17 cellular contexts compared by ENCODE assay signal in the genomic region with DNA sequence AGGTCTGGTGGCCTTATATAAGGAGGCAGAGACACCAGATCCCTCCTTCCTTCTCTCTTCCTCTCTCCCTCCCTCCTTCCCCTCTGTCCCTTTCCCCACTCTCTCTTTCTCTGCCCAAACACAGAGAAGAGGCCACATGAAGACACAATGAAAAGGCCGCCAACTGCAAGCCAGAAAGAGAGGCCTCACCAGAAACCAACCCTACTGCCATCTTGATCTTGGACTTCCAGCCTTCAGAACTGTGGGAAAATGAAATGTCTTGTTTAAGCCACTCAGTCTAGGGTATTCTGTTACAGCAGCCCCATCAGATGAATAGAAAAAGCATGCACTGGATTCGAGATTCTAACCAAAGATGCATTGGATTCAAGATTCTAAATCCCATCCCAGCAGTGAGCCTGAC.
DNase-seq lines count a peak whose midpoint lies in the region; ATAC-seq and TF ChIP-seq lines count a peak whose summit lies in the region.
"Had no signal": no experiment of that assay in that cellular context is flagged by ENCODE, and none has a peak within 500 bp of the region (broad histone marks: within the 10 kb centered on the region; RNA-seq: fewer than 3 reads in every experiment).

No MANE protein-coding gene starts in this region.

- H3K9me3 ChIP-seq in HEK293 (ENCODE audit: control insufficient read depth, insufficient read depth, low read depth, low read length) (no peaks in the 10 kb centered on the region), smooth muscle cell (replicated peaks; ENCODE audit: low read depth) (no peaks in the 10 kb centered on the region)
- H3K9me3 ChIP-seq: Caco-2 had no signal

- intact Hi-C loops in MCF 10A (cut with micrococcal nuclease), result no loop called here

- no peak overlapping the region for H3K27ac ChIP-seq in HEK293 (ENCODE audit: extremely low read depth, low read depth, low read length)
- H3K27ac ChIP-seq in smooth muscle cell (ENCODE audit: low read depth), result peak overlapping the region; percentile 76

- CTCF ChIA-PET in HEK293 (lab: Yijun Ruan, JAX) (no interaction called here), MCF 10A (lab: Yijun Ruan, JAX) (no interaction called here)

- H3K4me1 ChIP-seq in HEK293 (ENCODE audit: control insufficient read depth, insufficient read depth, low read length) (peaks cover 11% of the 10 kb centered on the region), smooth muscle cell (ENCODE audit: low read depth) (peaks cover 15% of the 10 kb centered on the region)

- H3K27me3 Mint-ChIP-seq in activated T-cell treated with anti-CD3 and anti-CD28 coated beads, Interleukin-2, amount 50 U/mL, for 24 hours, result no peaks in the 10 kb centered on the region
- H3K27me3 Mint-ChIP-seq in central memory CD8-positive, alpha-beta T cell, result no peaks in the 10 kb centered on the region
- no peaks in the 10 kb centered on the region for H3K27me3 Mint-ChIP-seq in MCF 10A (ENCODE audit: insufficient read depth, unreplicated experiment)

- H3K9me3 Mint-ChIP-seq in activated T-cell treated with anti-CD3 and anti-CD28 coated beads, Interleukin-2, amount 50 U/mL, for 24 hours, result peaks cover 7% of the 10 kb centered on the region
- no peaks in the 10 kb centered on the region for H3K9me3 Mint-ChIP-seq in central memory CD8-positive, alpha-beta T cell
- H3K9me3 Mint-ChIP-seq in MCF 10A (ENCODE audit: unreplicated experiment), result no peaks in the 10 kb centered on the region

- no peak for TF ChIP-seq CTCF in HEK293 (tag by site-specific recombination; IDR thresholded peaks at IDR 0.05)
- TF ChIP-seq CTCF in smooth muscle cell (IDR thresholded peaks at IDR 0.05; ENCODE audit: borderline replicate concordance, insufficient read depth, poor library complexity, severe bottlenecking), result no peak
- no peak for TF ChIP-seq CTCF in MCF 10A (IDR thresholded peaks at IDR 0.05; ENCODE audit: unreplicated experiment)

- H3F3A ChIP-seq in smooth muscle cell (ENCODE audit: low read depth), result no peaks in the 10 kb centered on the region

- no peak for DNase-seq in activated T-cell treated with anti-CD3 and anti-CD28 coated beads, Interleukin-2, amount 50 U/mL, for 24 hours
- DNase-seq in activated T-cell treated with anti-CD3 and anti-CD28 coated beads for 4 hours, result no peak
- no peak for DNase-seq in central memory CD8-positive, alpha-beta T cell (ENCODE audit: low spot score in 2 of 2)
- no peak for DNase-seq in smooth muscle cell (lab: John Stamatoyannopoulos, UW; ENCODE audit: unreplicated experiment)
- DNase-seq in NCI-H1105 (lab: John Stamatoyannopoulos, UW), result no peak
- DNase-seq in MCF 10A (ENCODE audit: unreplicated experiment), result no peak
- DNase-seq: Caco-2, DMS153, GOT3, KBM-7, NCI-H1092 treated with DMSO at 0.1 percent for 48 hours, NCI-H1694, NCI-H226, NCI-H524 treated with DMSO at 0.1 percent for 48 hours had no signal

- H3K4me1 Mint-ChIP-seq in activated T-cell treated with anti-CD3 and anti-CD28 coated beads, Interleukin-2, amount 50 U/mL, for 24 hours (ENCODE audit: low read depth), result peaks cover 62% of the 10 kb centered on the region
- H3K4me1 Mint-ChIP-seq in central memory CD8-positive, alpha-beta T cell, result peaks cover 41% of the 10 kb centered on the region
- H3K4me1 Mint-ChIP-seq in MCF 10A (ENCODE audit: insufficient read depth, unreplicated experiment), result peaks cover 33% of the 10 kb centered on the region

- peaks cover 15% of the 10 kb centered on the region for H3K36me3 Mint-ChIP-seq in activated T-cell treated with anti-CD3 and anti-CD28 coated beads, Interleukin-2, amount 50 U/mL, for 24 hours (ENCODE audit: low read depth)
- H3K36me3 Mint-ChIP-seq in central memory CD8-positive, alpha-beta T cell (ENCODE audit: insufficient read depth), result peaks cover 21% of the 10 kb centered on the region
- no peaks in the 10 kb centered on the region for H3K36me3 Mint-ChIP-seq in MCF 10A (ENCODE audit: insufficient read depth, unreplicated experiment)

- H3K4me2 ChIP-seq in smooth muscle cell, result no peak overlapping the region

- no peaks in the 10 kb centered on the region for H3K27me3 ChIP-seq in smooth muscle cell (ENCODE audit: low read depth)

- H3K4me3 Mint-ChIP-seq in activated T-cell treated with anti-CD3 and anti-CD28 coated beads, Interleukin-2, amount 50 U/mL, for 24 hours, result no peak overlapping the region
- no peak overlapping the region for H3K4me3 Mint-ChIP-seq in central memory CD8-positive, alpha-beta T cell
- no peak overlapping the region for H3K4me3 Mint-ChIP-seq in MCF 10A (ENCODE audit: unreplicated experiment)

- H3K36me3 ChIP-seq in HEK293 (ENCODE audit: control insufficient read depth in 2 of 2, insufficient read depth in 1 of 2, low read length in 2 of 2) (no peaks in the 10 kb centered on the region), smooth muscle cell (ENCODE audit: low read depth) (no peaks in the 10 kb centered on the region)

- 94% methylated on average over 2 of the region's 2 CpGs for WGBS in smooth muscle cell (ENCODE audit: low lambda C conversion rate)

- peaks cover 13% of the 10 kb centered on the region for H4K20me1 ChIP-seq in smooth muscle cell (ENCODE audit: low read depth)

- no peak overlapping the region for H2AFZ ChIP-seq in smooth muscle cell (ENCODE audit: low read depth)

- no peaks in the 10 kb centered on the region for H3K79me2 ChIP-seq in smooth muscle cell (ENCODE audit: low read depth)

- POLR2A ChIA-PET in HEK293 (lab: Yijun Ruan, JAX) (no interaction called here), MCF 10A (lab: Yijun Ruan, JAX) (no interaction called here)

- H3K4me3 ChIP-seq in HEK293 (ENCODE audit: low read depth, low read length) (no peak overlapping the region), smooth muscle cell (no peak overlapping the region)

- BruUV-seq in MCF 10A (replicated peaks; lab: Mats Ljungman, UMichigan), result no TSS peak

- peak overlapping the region; percentile 57 for H3K27ac Mint-ChIP-seq in activated T-cell treated with anti-CD3 and anti-CD28 coated beads, Interleukin-2, amount 50 U/mL, for 24 hours
- peak overlapping the region; percentile 98 for H3K27ac Mint-ChIP-seq in central memory CD8-positive, alpha-beta T cell (ENCODE audit: low read depth)
- H3K27ac Mint-ChIP-seq in MCF 10A (ENCODE audit: low read depth, unreplicated experiment), result no peak overlapping the region

- no peak for ATAC-seq in central memory CD8-positive, alpha-beta T cell (replicated peaks; ENCODE audit: extremely low read depth, poor library complexity, severe bottlenecking)
- ATAC-seq in GM21526 (IDR thresholded peaks at IDR 0.05; ENCODE audit: low FRiP score, unreplicated experiment), result no peak
- ATAC-seq: Panc1 had no signal

- no peak overlapping the region for H3K9ac ChIP-seq in smooth muscle cell (ENCODE audit: low read depth)

TF ChIP-seq in HEK293, 187 proteins besides CTCF, POLR2A, EP300 and RAD21:
- peak; percentile 98 for TF ChIP-seq ZNF548 (tag by site-specific recombination; IDR thresholded peaks at IDR 0.05)
- TF ChIP-seq ZFP37 (tag by site-specific recombination; IDR thresholded peaks at IDR 0.05), result no peak
- TF ChIP-seq, protein P1, sequence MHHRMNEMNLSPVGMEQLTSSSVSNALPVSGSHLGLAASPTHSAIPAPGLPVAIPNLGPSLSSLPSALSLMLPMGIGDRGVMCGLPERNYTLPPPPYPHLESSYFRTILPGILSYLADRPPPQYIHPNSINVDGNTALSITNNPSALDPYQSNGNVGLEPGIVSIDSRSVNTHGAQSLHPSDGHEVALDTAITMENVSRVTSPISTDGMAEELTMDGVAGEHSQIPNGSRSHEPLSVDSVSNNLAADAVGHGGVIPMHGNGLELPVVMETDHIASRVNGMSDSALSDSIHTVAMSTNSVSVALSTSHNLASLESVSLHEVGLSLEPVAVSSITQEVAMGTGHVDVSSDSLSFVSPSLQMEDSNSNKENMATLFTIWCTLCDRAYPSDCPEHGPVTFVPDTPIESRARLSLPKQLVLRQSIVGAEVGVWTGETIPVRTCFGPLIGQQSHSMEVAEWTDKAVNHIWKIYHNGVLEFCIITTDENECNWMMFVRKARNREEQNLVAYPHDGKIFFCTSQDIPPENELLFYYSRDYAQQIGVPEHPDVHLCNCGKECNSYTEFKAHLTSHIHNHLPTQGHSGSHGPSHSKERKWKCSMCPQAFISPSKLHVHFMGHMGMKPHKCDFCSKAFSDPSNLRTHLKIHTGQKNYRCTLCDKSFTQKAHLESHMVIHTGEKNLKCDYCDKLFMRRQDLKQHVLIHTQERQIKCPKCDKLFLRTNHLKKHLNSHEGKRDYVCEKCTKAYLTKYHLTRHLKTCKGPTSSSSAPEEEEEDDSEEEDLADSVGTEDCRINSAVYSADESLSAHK (tag by site-specific recombination; IDR thresholded peaks at IDR 0.05), result no peak
- no peak for TF ChIP-seq ZNF221 (tag by site-specific recombination; IDR thresholded peaks at IDR 0.05; ENCODE audit: borderline replicate concordance)
- TF ChIP-seq, protein P2, sequence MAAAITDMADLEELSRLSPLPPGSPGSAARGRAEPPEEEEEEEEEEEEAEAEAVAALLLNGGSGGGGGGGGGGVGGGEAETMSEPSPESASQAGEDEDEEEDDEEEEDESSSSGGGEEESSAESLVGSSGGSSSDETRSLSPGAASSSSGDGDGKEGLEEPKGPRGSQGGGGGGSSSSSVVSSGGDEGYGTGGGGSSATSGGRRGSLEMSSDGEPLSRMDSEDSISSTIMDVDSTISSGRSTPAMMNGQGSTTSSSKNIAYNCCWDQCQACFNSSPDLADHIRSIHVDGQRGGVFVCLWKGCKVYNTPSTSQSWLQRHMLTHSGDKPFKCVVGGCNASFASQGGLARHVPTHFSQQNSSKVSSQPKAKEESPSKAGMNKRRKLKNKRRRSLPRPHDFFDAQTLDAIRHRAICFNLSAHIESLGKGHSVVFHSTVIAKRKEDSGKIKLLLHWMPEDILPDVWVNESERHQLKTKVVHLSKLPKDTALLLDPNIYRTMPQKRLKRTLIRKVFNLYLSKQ (tag by site-specific recombination; IDR thresholded peaks at IDR 0.05; ENCODE audit: borderline replicate concordance), result no peak
- TF ChIP-seq ZNF747 (tag by site-specific recombination; IDR thresholded peaks at IDR 0.05), result no peak
- no peak for TF ChIP-seq ZNF132 (tag by site-specific recombination; IDR thresholded peaks at IDR 0.05; ENCODE audit: borderline replicate concordance)
